Comparison of ENCODE assay signal across 2 cellular contexts in the genomic region with DNA sequence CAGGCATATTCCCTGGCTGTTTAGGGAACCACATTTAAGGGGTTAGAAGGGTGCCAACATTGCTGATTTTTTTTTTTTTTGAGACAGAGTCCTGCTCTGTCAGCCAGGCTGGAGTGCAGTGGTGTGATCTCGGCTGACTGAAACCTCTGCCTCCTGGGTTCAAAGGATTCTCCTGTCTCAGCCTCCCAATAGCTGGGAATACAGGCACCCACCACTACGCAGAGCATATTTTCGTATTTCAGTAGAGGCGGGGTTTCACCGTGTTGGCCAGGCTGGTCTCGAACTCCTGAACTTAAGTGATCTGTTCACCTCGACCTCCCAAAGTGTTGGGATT.
TF ChIP-seq lines count a peak whose summit lies in the region.

No MANE protein-coding gene starts in this region.

TF ChIP-seq in HEK293, 187 proteins besides CTCF, POLR2A, EP300 and RAD21:
- TF ChIP-seq ZNF202 (tag by site-specific recombination; IDR thresholded peaks at IDR 0.05; ENCODE audit: borderline replicate concordance) = no peak
- 0 out of 2 replicates have a peak, but pooled peaks have one; percentile 30 for TF ChIP-seq KLF9 (tag by site-specific recombination; IDR thresholded peaks at IDR 0.05; ENCODE audit: low read depth)
- no peak for TF ChIP-seq SP2 (tag by site-specific recombination; IDR thresholded peaks at IDR 0.05)
- 0 out of 2 replicates have a peak, but pooled peaks have one; percentile 23 for TF ChIP-seq KLF1 (tag by site-specific recombination; IDR thresholded peaks at IDR 0.05)
- TF ChIP-seq KLF10 (tag by site-specific recombination; IDR thresholded peaks at IDR 0.05) = 0 out of 2 replicates have a peak, but pooled peaks have one; percentile 53
- no peak for TF ChIP-seq ZNF311 (tag by site-specific recombination; IDR thresholded peaks at IDR 0.05; ENCODE audit: borderline replicate concordance)
TF ChIP-seq in HEK293: peak in this region for 3.

TF ChIP-seq in GM12878, 131 proteins besides CTCF, POLR2A, EP300 and RAD21:
- TF ChIP-seq, protein P1, sequence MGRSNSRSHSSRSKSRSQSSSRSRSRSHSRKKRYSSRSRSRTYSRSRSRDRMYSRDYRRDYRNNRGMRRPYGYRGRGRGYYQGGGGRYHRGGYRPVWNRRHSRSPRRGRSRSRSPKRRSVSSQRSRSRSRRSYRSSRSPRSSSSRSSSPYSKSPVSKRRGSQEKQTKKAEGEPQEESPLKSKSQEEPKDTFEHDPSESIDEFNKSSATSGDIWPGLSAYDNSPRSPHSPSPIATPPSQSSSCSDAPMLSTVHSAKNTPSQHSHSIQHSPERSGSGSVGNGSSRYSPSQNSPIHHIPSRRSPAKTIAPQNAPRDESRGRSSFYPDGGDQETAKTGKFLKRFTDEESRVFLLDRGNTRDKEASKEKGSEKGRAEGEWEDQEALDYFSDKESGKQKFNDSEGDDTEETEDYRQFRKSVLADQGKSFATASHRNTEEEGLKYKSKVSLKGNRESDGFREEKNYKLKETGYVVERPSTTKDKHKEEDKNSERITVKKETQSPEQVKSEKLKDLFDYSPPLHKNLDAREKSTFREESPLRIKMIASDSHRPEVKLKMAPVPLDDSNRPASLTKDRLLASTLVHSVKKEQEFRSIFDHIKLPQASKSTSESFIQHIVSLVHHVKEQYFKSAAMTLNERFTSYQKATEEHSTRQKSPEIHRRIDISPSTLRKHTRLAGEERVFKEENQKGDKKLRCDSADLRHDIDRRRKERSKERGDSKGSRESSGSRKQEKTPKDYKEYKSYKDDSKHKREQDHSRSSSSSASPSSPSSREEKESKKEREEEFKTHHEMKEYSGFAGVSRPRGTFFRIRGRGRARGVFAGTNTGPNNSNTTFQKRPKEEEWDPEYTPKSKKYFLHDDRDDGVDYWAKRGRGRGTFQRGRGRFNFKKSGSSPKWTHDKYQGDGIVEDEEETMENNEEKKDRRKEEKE (IDR thresholded peaks at IDR 0.05) = no peak
- TF ChIP-seq GABPA (IDR thresholded peaks at IDR 0.05; ENCODE audit: low read depth) = no peak
- no peak for TF ChIP-seq IRF4 (IDR thresholded peaks at IDR 0.05; ENCODE audit: low read depth, low read length)
- TF ChIP-seq CREM (IDR thresholded peaks at IDR 0.05; ENCODE audit: low read depth) = no peak
- TF ChIP-seq HDAC2 (IDR thresholded peaks at IDR 0.05) = no peak
- no peak for TF ChIP-seq ZNF24 (IDR thresholded peaks at IDR 0.05)
- TF ChIP-seq MEF2A (IDR thresholded peaks at IDR 0.05; ENCODE audit: insufficient read depth, low read depth, low read length) = no peak
- no peak for TF ChIP-seq NR2F1 (conservative IDR thresholded peaks at IDR 0.05)
- TF ChIP-seq, protein P2, sequence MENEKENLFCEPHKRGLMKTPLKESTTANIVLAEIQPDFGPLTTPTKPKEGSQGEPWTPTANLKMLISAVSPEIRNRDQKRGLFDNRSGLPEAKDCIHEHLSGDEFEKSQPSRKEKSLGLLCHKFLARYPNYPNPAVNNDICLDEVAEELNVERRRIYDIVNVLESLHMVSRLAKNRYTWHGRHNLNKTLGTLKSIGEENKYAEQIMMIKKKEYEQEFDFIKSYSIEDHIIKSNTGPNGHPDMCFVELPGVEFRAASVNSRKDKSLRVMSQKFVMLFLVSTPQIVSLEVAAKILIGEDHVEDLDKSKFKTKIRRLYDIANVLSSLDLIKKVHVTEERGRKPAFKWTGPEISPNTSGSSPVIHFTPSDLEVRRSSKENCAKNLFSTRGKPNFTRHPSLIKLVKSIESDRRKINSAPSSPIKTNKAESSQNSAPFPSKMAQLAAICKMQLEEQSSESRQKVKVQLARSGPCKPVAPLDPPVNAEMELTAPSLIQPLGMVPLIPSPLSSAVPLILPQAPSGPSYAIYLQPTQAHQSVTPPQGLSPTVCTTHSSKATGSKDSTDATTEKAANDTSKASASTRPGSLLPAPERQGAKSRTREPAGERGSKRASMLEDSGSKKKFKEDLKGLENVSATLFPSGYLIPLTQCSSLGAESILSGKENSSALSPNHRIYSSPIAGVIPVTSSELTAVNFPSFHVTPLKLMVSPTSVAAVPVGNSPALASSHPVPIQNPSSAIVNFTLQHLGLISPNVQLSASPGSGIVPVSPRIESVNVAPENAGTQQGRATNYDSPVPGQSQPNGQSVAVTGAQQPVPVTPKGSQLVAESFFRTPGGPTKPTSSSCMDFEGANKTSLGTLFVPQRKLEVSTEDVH (IDR thresholded peaks at IDR 0.05; ENCODE audit: low read depth, partially characterized antibody) = no peak
- no peak for TF ChIP-seq YY1 (IDR thresholded peaks at IDR 0.05; ENCODE audit: low read depth, low read length)
- TF ChIP-seq BMI1 (IDR thresholded peaks at IDR 0.05; ENCODE audit: borderline replicate concordance) = no peak
- TF ChIP-seq RB1 (IDR thresholded peaks at IDR 0.05; ENCODE audit: borderline replicate concordance) = no peak
- no peak for TF ChIP-seq JUNB (IDR thresholded peaks at IDR 0.05)
- TF ChIP-seq NFIC (IDR thresholded peaks at IDR 0.05; ENCODE audit: low read depth, low read length) = no peak
- no peak for TF ChIP-seq TAF1 (IDR thresholded peaks at IDR 0.05; ENCODE audit: borderline replicate concordance, low read depth, low read length)
- TF ChIP-seq, protein P3, sequence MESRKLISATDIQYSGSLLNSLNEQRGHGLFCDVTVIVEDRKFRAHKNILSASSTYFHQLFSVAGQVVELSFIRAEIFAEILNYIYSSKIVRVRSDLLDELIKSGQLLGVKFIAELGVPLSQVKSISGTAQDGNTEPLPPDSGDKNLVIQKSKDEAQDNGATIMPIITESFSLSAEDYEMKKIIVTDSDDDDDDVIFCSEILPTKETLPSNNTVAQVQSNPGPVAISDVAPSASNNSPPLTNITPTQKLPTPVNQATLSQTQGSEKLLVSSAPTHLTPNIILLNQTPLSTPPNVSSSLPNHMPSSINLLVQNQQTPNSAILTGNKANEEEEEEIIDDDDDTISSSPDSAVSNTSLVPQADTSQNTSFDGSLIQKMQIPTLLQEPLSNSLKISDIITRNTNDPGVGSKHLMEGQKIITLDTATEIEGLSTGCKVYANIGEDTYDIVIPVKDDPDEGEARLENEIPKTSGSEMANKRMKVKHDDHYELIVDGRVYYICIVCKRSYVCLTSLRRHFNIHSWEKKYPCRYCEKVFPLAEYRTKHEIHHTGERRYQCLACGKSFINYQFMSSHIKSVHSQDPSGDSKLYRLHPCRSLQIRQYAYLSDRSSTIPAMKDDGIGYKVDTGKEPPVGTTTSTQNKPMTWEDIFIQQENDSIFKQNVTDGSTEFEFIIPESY (IDR thresholded peaks at IDR 0.05) = no peak
- no peak for TF ChIP-seq NFYA (IDR thresholded peaks at IDR 0.05; ENCODE audit: borderline replicate concordance, low read depth, low read length)
- TF ChIP-seq NR2C1 (IDR thresholded peaks at IDR 0.05) = no peak
